Comparison of ENCODE assay signal across 12 cellular contexts in the genomic region with DNA sequence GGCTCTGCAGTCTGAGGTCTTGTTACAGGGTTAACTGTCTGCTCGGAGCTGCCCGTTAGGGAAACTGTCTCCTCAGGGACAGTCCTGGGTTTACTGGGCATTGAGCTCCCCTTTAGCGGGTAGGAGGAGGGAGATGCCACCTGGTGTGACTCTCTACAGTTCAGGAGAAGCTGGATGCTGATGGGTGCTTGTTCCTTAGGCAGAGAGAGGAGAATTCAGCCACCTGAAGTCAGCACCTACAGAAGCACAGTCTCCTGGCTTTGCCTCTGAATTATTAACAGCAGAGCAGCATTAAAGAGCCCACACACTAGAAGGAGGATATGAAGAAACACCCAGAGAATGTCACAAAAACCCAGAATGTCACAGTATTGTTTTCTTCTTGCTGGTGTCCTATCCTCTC. TPM values are rescaled to one million over a fixed set of nuclear protein-coding genes. Genes with fewer than 3 reads are reported as not detected.
DNase-seq lines count a peak whose midpoint lies in the region; ATAC-seq and TF ChIP-seq lines count a peak whose summit lies in the region.
"Had no signal": no experiment of that assay in that cellular context is flagged by ENCODE, and none has a peak within 500 bp of the region (broad histone marks: within the 10 kb centered on the region; RNA-seq: fewer than 3 reads in every experiment).

No MANE protein-coding gene starts in this region.

- H3K27me3 ChIP-seq in duodenal mucosa (ENCODE audit: control insufficient read depth in 1 of 2, insufficient read depth in 2 of 2, low read length in 2 of 2), result no peaks in the 10 kb centered on the region
- H3K27me3 ChIP-seq in uterus, result no peaks in the 10 kb centered on the region

- peak overlapping the region; percentile 52 to 56 for H3K9ac ChIP-seq in duodenal mucosa (ENCODE audit: low read depth in 1 of 2, low read length in 2 of 2)

- intact Hi-C loops in Right ventricle myocardium inferior (cut with DNase I), result loop anchor here (5.0 kb wide), 2 partner anchors 51 to 116 kb away; partner anchors contain the start of gene GIMAP8
- intact Hi-C loops in cardiac septum (cut with DNase I), result loop anchor here (5.0 kb wide), 2 partner anchors 46 to 149 kb away; partner anchors contain the start of gene GIMAP1
- intact Hi-C loops in uterus (cut with DNase I; ENCODE audit: low total_unique reads), result no loop called here

- H3K4me3 ChIP-seq in duodenal mucosa (ENCODE audit: low read depth in 1 of 2, low read length in 2 of 2), result peak overlapping the region; percentile 51 to 75
- H3K4me3 ChIP-seq in uterus, result peak overlapping the region; percentile 23 to 27

- H3K9me3 Mint-ChIP-seq in natural killer cell treated with Interleukin-12 subunit alpha and Interleukin-12 subunit beta and Interleukin-15 and Interleukin-18, amount 100 ng/mL, for 72 hours, result peaks cover 10% of the 10 kb centered on the region

- H3K27me3 Mint-ChIP-seq in natural killer cell treated with Interleukin-12 subunit alpha and Interleukin-12 subunit beta and Interleukin-15 and Interleukin-18, amount 100 ng/mL, for 72 hours, result no peaks in the 10 kb centered on the region

- no peak for DNase-seq in Right ventricle myocardium inferior (ENCODE audit: missing footprints)
- DNase-seq in cardiac septum (ENCODE audit: low spot score), result no peak
- no peak for DNase-seq in natural killer cell treated with Interleukin-12 subunit alpha and Interleukin-12 subunit beta and Interleukin-15 and Interleukin-18, amount 100 ng/mL, for 72 hours (ENCODE audit: low spot score)
- no peak for DNase-seq in uterus
- DNase-seq in iPS-NIHi7 (ENCODE audit: extremely low spot score), result no peak
- no peak for DNase-seq in omental fat pad (ENCODE audit: low spot score)
- DNase-seq: retina, SHP77 had no signal

- ATAC-seq in Right ventricle myocardium inferior (peak; percentile 17), HG03025 (IDR thresholded peaks at IDR 0.05; ENCODE audit: low FRiP score, unreplicated experiment) (no peak), omental fat pad (ENCODE audit: low FRiP score) (no peak)
- ATAC-seq in natural killer cell treated with Interleukin-12 subunit alpha and Interleukin-12 subunit beta and Interleukin-15 and Interleukin-18, amount 100 ng/mL, for 72 hours, result peak; percentile 56 to 63

- peaks cover 64 to 65% of the 10 kb centered on the region in 2 donors for H3K4me1 Mint-ChIP-seq in natural killer cell treated with Interleukin-12 subunit alpha and Interleukin-12 subunit beta and Interleukin-15 and Interleukin-18, amount 100 ng/mL, for 72 hours (ENCODE audit: low read depth in 2 of 2)

- no peak for TF ChIP-seq POLR2A in uterus (IDR thresholded peaks at IDR 0.05)

- peak overlapping the region; percentile 96 to 99 for H3K27ac Mint-ChIP-seq in natural killer cell treated with Interleukin-12 subunit alpha and Interleukin-12 subunit beta and Interleukin-15 and Interleukin-18, amount 100 ng/mL, for 72 hours

- no peak for TF ChIP-seq CTCF in uterus (IDR thresholded peaks at IDR 0.05)
- no peak for TF ChIP-seq CTCF in omental fat pad (IDR thresholded peaks at IDR 0.05)

- H3K9me3 ChIP-seq in duodenal mucosa (ENCODE audit: control insufficient read depth in 1 of 2, low read length in 2 of 2) (no peaks in the 10 kb centered on the region), uterus (no peaks in the 10 kb centered on the region)

- no peaks in the 10 kb centered on the region for H3K4me1 ChIP-seq in duodenal mucosa (ENCODE audit: control insufficient read depth in 1 of 2, insufficient read depth in 2 of 2, low read length in 2 of 2)
- H3K4me1 ChIP-seq in uterus, result no peaks in the 10 kb centered on the region

- peaks cover 74% of the 10 kb centered on the region for H3K36me3 Mint-ChIP-seq in natural killer cell treated with Interleukin-12 subunit alpha and Interleukin-12 subunit beta and Interleukin-15 and Interleukin-18, amount 100 ng/mL, for 72 hours

- H3K36me3 ChIP-seq in duodenal mucosa (ENCODE audit: control insufficient read depth in 1 of 2, insufficient read depth in 2 of 2, low read length in 2 of 2) (peaks cover 0 to 18% of the 10 kb centered on the region in 2 donors), uterus (no peaks in the 10 kb centered on the region)

- peak overlapping the region; percentile 93 for H3K4me3 Mint-ChIP-seq in natural killer cell treated with Interleukin-12 subunit alpha and Interleukin-12 subunit beta and Interleukin-15 and Interleukin-18, amount 100 ng/mL, for 72 hours

- peak overlapping the region; percentile 23 for H3K27ac ChIP-seq in duodenal mucosa (ENCODE audit: low read depth, low read length)
- peak overlapping the region; percentile 55 to 62 for H3K27ac ChIP-seq in uterus
- H3K27ac ChIP-seq: VCaP had no signal

RNA-seq across cellular contexts. Expression of gene GIMAP4, which starts 0.7 kb away (rescaled TPM):
- total RNA-seq in Right ventricle myocardium inferior (38.4 TPM), cardiac septum (18.2 TPM), uterus (100 to 1,000 TPM in 1 of 4 donors, 10 to 100 TPM in 3; 39.0 to 116 (median 75.7) TPM), omental fat pad (100 to 1,000 TPM in 1 of 4 donors, 10 to 100 TPM in 3; 16.1 to 135 (median 47.8) TPM)
- 100 to 1,000 TPM in 1 of 2 donors, 10 to 100 TPM in 1; 83.6 to 245 TPM for total RNA-seq in natural killer cell treated with Interleukin-12 subunit alpha and Interleukin-12 subunit beta and Interleukin-15 and Interleukin-18, amount 100 ng/mL, for 72 hours
- total RNA-seq: fibroblast of lung had no signal

RNA-seq across cellular contexts. Expression of gene GIMAP7, which starts 53.2 kb away (rescaled TPM):
- total RNA-seq in Right ventricle myocardium inferior (21.4 TPM), cardiac septum (13.0 TPM), uterus (10 to 100 TPM; 14.6 to 70.8 (median 28.8) TPM), omental fat pad (100 to 1,000 TPM in 1 of 4 donors, 10 to 100 TPM in 2, 1 to 10 TPM in 1; 5.8 to 102 (median 27.2) TPM)
- total RNA-seq in natural killer cell treated with Interleukin-12 subunit alpha and Interleukin-12 subunit beta and Interleukin-15 and Interleukin-18, amount 100 ng/mL, for 72 hours, result 10 to 100 TPM; 50.5 to 60.4 TPM
- total RNA-seq: fibroblast of lung had no signal

Comparison
In these comparisons a context has a peak if more than half of its experiments do, and no peak if none do; other contexts are left out.
1. ATAC-seq: peak in Right ventricle myocardium inferior (single experiment) and natural killer cell treated with Interleukin-12 subunit alpha and Interleukin-12 subunit beta and Interleukin-15 and Interleukin-18, amount 100 ng/mL, for 72 hours (2 of 2); none in HG03025 (single experiment) and omental fat pad (single experiment).